ENCODE assay signal across 1 cellular context in genomic region chr16:33048849-33049248, GRCh38.
A peak's percentile ranks its signal among the peaks of the same experiment; 100 is the strongest.
DNase-seq lines count a peak whose midpoint lies in the region; ATAC-seq, FAIRE-seq and TF ChIP-seq lines count a peak whose summit lies in the region.
"Not testable (repeated sequence)": the region's sequence is repeated elsewhere in the genome, so short reads cannot be mapped to it uniquely, and the experiment has no call there.

No MANE protein-coding gene starts in this region.

- TF ChIP-seq CTCF in K562 (IDR thresholded peaks at IDR 0.05 in 2 of 3, conservative IDR thresholded peaks at IDR 0.05 in 1 of 3; ENCODE audit: insufficient read depth in 2 of 3, low read depth in 1 of 3, low read length in 3 of 3), result not testable (repeated sequence)

- TF ChIP-seq POLR2A in K562 (conservative IDR thresholded peaks at IDR 0.05), result not testable (repeated sequence)

- not testable (repeated sequence) for H3K4me1 ChIP-seq in K562 (replicated peaks in 1 of 2; ENCODE audit: control insufficient read depth in 2 of 2, insufficient read depth in 2 of 2, low read length in 2 of 2)

- not testable (repeated sequence) for H3K27me3 ChIP-seq in K562 (ENCODE audit: control insufficient read depth in 2 of 2, insufficient read depth in 2 of 2, low read length in 2 of 2)

- not testable (repeated sequence) for H4K20me1 ChIP-seq in K562 (replicated peaks; ENCODE audit: control insufficient read depth, insufficient read depth, low read length)

- CTCF ChIA-PET in K562 (lab: Yijun Ruan, JAX; ENCODE audit: low intra/inter-chr PET ratio), result not testable (repeated sequence)

- not testable (repeated sequence) for H3K27ac ChIP-seq in K562 (ENCODE audit: extremely low read depth, low read depth, low read length)

- not testable (repeated sequence) for H3K4me2 ChIP-seq in K562 (ENCODE audit: insufficient read depth, low read length)

- ATAC-seq in K562, result not testable (repeated sequence)

- not testable (repeated sequence) for H2AFZ ChIP-seq in K562 (ENCODE audit: low read depth, low read length)

- TF ChIP-seq RAD21 in K562 (CRISPR knock-in tag; conservative IDR thresholded peaks at IDR 0.05 in 1 of 2, IDR thresholded peaks at IDR 0.05 in 1 of 2), result not testable (repeated sequence)

- H3K9ac ChIP-seq in K562 (ENCODE audit: insufficient read depth in 1 of 2, low read depth in 2 of 2, low read length in 2 of 2), result not testable (repeated sequence)

- H3K9me3 ChIP-seq in K562 (replicated peaks; ENCODE audit: control insufficient read depth, insufficient read depth, low read depth, low read length), result not testable (repeated sequence)

- not testable (repeated sequence) for H3K4me3 ChIP-seq in K562

- not testable (repeated sequence) for TF ChIP-seq EP300 in K562 (IDR thresholded peaks at IDR 0.05; ENCODE audit: low read length)

- 6% methylated on average over 2 of the region's 4 CpGs for WGBS in K562 (ENCODE audit: insufficient coverage, low coverage, missing lambda C conversion rate)

- not testable (repeated sequence) for BruUV-seq in K562 (replicated peaks; lab: Mats Ljungman, UMichigan)

- in situ Hi-C loops in K562 (cut with MboI), result not testable (repeated sequence)

- intact Hi-C loops in K562 (cut with micrococcal nuclease), result not testable (repeated sequence)

- H3K9me1 ChIP-seq in K562 (ENCODE audit: control insufficient read depth, insufficient read depth, low read length), result not testable (repeated sequence)

- not testable (repeated sequence) for H3K79me2 ChIP-seq in K562 (ENCODE audit: control insufficient read depth, insufficient read depth, low read length)

- not testable (repeated sequence) for FAIRE-seq in K562 (lab: Jason Lieb, UNC)

- not testable (repeated sequence) for DNase-seq in K562 (ENCODE audit: extremely low read depth in 1 of 4, low spot score in 3 of 4)

- not testable (repeated sequence) for H3K36me3 ChIP-seq in K562 (ENCODE audit: control insufficient read depth, insufficient read depth, low read length)

- POLR2A ChIA-PET in K562 (lab: Yijun Ruan, JAX), result not testable (repeated sequence)

TF ChIP-seq in K562, 482 proteins besides CTCF, POLR2A, EP300 and RAD21:
- TF ChIP-seq, protein P1, sequence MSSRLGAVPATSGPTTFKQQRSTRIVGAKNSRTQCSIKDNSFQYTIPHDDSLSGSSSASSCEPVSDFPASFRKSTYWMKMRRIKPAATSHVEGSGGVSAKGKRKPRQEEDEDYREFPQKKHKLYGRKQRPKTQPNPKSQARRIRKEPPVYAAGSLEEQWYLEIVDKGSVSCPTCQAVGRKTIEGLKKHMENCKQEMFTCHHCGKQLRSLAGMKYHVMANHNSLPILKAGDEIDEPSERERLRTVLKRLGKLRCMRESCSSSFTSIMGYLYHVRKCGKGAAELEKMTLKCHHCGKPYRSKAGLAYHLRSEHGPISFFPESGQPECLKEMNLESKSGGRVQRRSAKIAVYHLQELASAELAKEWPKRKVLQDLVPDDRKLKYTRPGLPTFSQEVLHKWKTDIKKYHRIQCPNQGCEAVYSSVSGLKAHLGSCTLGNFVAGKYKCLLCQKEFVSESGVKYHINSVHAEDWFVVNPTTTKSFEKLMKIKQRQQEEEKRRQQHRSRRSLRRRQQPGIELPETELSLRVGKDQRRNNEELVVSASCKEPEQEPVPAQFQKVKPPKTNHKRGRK (tag; IDR thresholded peaks at IDR 0.05), result peak; percentile 93
